In genomic region chr4:182280439-182281111, GRCh38 we compare ENCODE assay signal across 26 cellular contexts. TPM values are rescaled to one million over a fixed set of nuclear protein-coding genes. Genes with fewer than 3 reads are reported as not detected.
DNase-seq lines count a peak whose midpoint lies in the region; ATAC-seq and TF ChIP-seq lines count a peak whose summit lies in the region.
"Had no signal": no experiment of that assay in that cellular context is flagged by ENCODE, and none has a peak within 500 bp of the region (broad histone marks: within the 10 kb centered on the region; RNA-seq: fewer than 3 reads in every experiment).

No MANE protein-coding gene starts in this region.

- no peaks in the 10 kb centered on the region for H3K27me3 Mint-ChIP-seq in endothelial cell (ENCODE audit: unreplicated experiment)
- H3K27me3 Mint-ChIP-seq: memory B cell had no signal

- TF ChIP-seq CTCF in esophagus muscularis mucosa (IDR thresholded peaks at IDR 0.05): no peak
- no peak for TF ChIP-seq CTCF in endothelial cell (IDR thresholded peaks at IDR 0.05; ENCODE audit: unreplicated experiment)
- no peak for TF ChIP-seq CTCF in testis (IDR thresholded peaks at IDR 0.05)

- no peak for ATAC-seq in HG03108 (IDR thresholded peaks at IDR 0.05; ENCODE audit: unreplicated experiment)
- ATAC-seq in HG03097 (IDR thresholded peaks at IDR 0.05; ENCODE audit: low FRiP score, unreplicated experiment): no peak

- peaks cover 0 to 14% (median 12%) of the 10 kb centered on the region in 4 donors for H3K4me1 ChIP-seq in esophagus muscularis mucosa
- no peaks in the 10 kb centered on the region for H3K4me1 ChIP-seq in testis
- H3K4me1 ChIP-seq: suprapubic skin had no signal

- 85% methylated on average over 7 of the region's 7 CpGs for WGBS in esophagus muscularis mucosa
- 82 to 87% methylated on average over 7 of the region's 7 CpGs for WGBS in testis, 2 donors

- H3K36me3 ChIP-seq in esophagus muscularis mucosa (no peaks in the 10 kb centered on the region), testis (ENCODE audit: low read depth, missing control alignments) (no peaks in the 10 kb centered on the region)
- H3K36me3 ChIP-seq: suprapubic skin had no signal

- DNase-seq in DMS79 (lab: John Stamatoyannopoulos, UW) (peak; percentile 29), LHCN-M2 (ENCODE audit: low read depth) (peak; percentile 82), esophagus muscularis mucosa (ENCODE audit: extremely low spot score) (peak; percentile 90), putamen (ENCODE audit: low spot score) (peak; percentile 42), endothelial cell (ENCODE audit: low spot score) (no peak), testis (no peak)
- DNase-seq: activated CD4-positive, alpha-beta T cell treated with anti-CD3 and anti-CD28 coated beads, Interleukin-2, amount 50 U/mL, for 4 hours; activated gamma-delta T cell treated with Interleukin-2 at 50 U/mL for 16 hours; activated T-cell treated with anti-CD3 and anti-CD28 coated beads for 4 hours; cerebellar nuclear complex; GM23248; hippocampal formation; Kasumi-1; kidney glomerular epithelial cell; NCI-H2107; NCI-H69; nephron progenitor cell; posterior cingulate gyrus; SHP77; stimulated activated CD4-positive, alpha-beta T cell treated with anti-CD3 and anti-CD28 coated beads, Interleukin-12 subunit alpha, Interleukin-12 subunit beta, amount 100 ng/mL, for 4 hours had no signal

- no peaks in the 10 kb centered on the region for H3K27me3 ChIP-seq in esophagus muscularis mucosa
- H3K27me3 ChIP-seq in testis: no peaks in the 10 kb centered on the region
- H3K27me3 ChIP-seq: suprapubic skin had no signal

- no peak overlapping the region for H3K27ac Mint-ChIP-seq in endothelial cell (ENCODE audit: unreplicated experiment)
- H3K27ac Mint-ChIP-seq: memory B cell, nephron progenitor cell had no signal

- H3K9me3 ChIP-seq in esophagus muscularis mucosa: no peaks in the 10 kb centered on the region
- H3K9me3 ChIP-seq in testis: no peaks in the 10 kb centered on the region
- H3K9me3 ChIP-seq: suprapubic skin had no signal

- no peak overlapping the region for H3K4me3 Mint-ChIP-seq in endothelial cell (ENCODE audit: unreplicated experiment)
- H3K4me3 Mint-ChIP-seq: memory B cell, nephron progenitor cell had no signal

- H3K9me3 Mint-ChIP-seq in endothelial cell (ENCODE audit: unreplicated experiment): no peaks in the 10 kb centered on the region
- H3K9me3 Mint-ChIP-seq: memory B cell, nephron progenitor cell had no signal

- no peaks in the 10 kb centered on the region for H3K4me1 Mint-ChIP-seq in endothelial cell (ENCODE audit: unreplicated experiment)
- H3K4me1 Mint-ChIP-seq: memory B cell had no signal

- H3K4me3 ChIP-seq in esophagus muscularis mucosa (no peak overlapping the region), testis (no peak overlapping the region)
- H3K4me3 ChIP-seq: GM23248, suprapubic skin had no signal

- intact Hi-C loops in esophagus muscularis mucosa (cut with DNase I): no loop called here
- intact Hi-C loops in testis (cut with DNase I; ENCODE audit: low total_unique reads): no loop called here

- H3K27ac ChIP-seq in esophagus muscularis mucosa (replicated peaks in 1 of 4): no peak overlapping the region
- H3K27ac ChIP-seq in testis: no peak overlapping the region
- H3K27ac ChIP-seq: GM23248, suprapubic skin, VCaP had no signal

- no peak for TF ChIP-seq EP300 in esophagus muscularis mucosa (IDR thresholded peaks at IDR 0.05)

- TF ChIP-seq POLR2A in esophagus muscularis mucosa (IDR thresholded peaks at IDR 0.05; ENCODE audit: low read depth): no peak
- TF ChIP-seq POLR2A in testis (IDR thresholded peaks at IDR 0.05): no peak

- no peaks in the 10 kb centered on the region for H3K36me3 Mint-ChIP-seq in endothelial cell (ENCODE audit: low read depth, unreplicated experiment)
- H3K36me3 Mint-ChIP-seq: memory B cell had no signal

RNA-seq across cellular contexts. Expression of gene TENM3, which starts 37.4 kb away (rescaled TPM):
- total RNA-seq in LHCN-M2 (2014; rRNA removed) (29.9 and 34.8 TPM in 2 replicates), esophagus muscularis mucosa (10 to 100 TPM; 16.2 to 30.5 (median 28.3) TPM), endothelial cell (ENCODE audit: unreplicated experiment) (29.7 TPM), testis (10 to 100 TPM; 42.2 to 42.7 TPM)
- 20.1 TPM for polyA plus RNA-seq in LHCN-M2 (2012)
- polyA plus RNA-seq in testis (ENCODE audit: insufficient read depth, low read depth, low replicate concordance): 10.9 TPM
- total RNA-seq: T-helper 1 cell treated with Interleukin-12 subunit alpha and Interleukin-12 subunit beta and Interleukin-4 antibody, amounts not matched to agents 30 ng/mL and 1 ng/mL, for 36 hours had no signal

Comparison
In these comparisons a context has a peak if more than half of its experiments do, and no peak if none do; other contexts are left out.
1. DNase-seq: peak in DMS79 (single experiment), LHCN-M2 (single experiment), esophagus muscularis mucosa (single experiment) and putamen (single experiment); none in endothelial cell (single experiment) and testis (single experiment).